ENCODE assay signal across 8 cellular contexts in the genomic region with DNA sequence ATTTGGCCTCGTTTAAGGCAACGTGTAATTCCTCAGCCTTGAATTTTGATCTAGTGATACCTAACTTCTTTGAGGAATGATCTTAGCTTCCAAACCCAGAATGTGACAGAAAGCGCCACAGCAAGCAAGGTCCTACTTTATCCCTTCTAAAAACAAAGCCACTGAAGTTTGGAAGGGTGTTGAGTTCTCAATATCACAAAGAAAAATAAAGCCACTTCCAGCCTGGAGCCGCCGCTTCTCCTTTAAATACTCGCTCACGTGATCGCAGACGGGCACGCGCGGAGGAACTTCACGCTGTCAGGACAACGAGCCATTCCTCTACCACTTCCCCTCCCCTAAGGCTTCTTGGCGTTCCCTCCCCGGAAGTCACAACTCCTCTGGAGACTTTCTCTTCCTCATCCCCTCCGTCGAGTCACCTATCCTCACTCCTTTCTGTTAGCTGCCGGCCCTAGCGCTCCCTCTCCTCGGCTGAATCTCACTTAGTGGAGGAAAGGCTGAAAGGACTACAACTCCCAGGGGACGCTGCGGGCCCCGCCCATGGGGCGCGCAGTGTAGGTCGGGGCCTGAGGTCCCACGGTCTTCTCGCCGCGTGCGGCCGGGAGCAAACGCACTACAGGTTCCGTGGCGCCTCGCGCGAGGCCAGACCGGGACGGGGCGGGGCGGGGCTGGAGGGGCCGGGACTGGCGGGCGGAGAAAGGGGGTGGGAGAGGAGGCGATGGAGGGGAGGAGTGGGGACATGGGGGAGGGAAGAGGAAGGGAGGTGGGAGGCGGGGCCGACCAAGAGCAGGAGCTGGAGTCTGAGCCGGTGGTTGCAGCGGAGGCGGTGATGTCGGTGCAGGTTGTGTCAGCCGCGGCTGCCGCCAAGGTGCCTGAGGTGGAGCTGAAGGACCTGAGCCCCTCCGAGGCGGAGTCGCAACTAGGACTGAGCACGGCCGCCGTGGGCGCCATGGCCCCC. TPM values are rescaled to one million over a fixed set of nuclear protein-coding genes. Genes with fewer than 3 reads are reported as not detected.
DNase-seq lines count a peak whose midpoint lies in the region; ATAC-seq and TF ChIP-seq lines count a peak whose summit lies in the region.

A gene (plus strand): TSS at position 780 of the 955 bp plus-strand sequence.

- H3K9me3 Mint-ChIP-seq in activated CD4-positive, alpha-beta T cell treated with anti-CD3 and anti-CD28 coated beads for 36 hours (ENCODE audit: low read depth), result no peaks in the 10 kb centered on the region

- H3K27ac ChIP-seq in BLaER1, result peak within 1 kb of the TSS; percentile 89

- peak within 1 kb of the TSS; percentile 88 for H3K4me2 ChIP-seq in BLaER1

- CTCF ChIA-PET in activated CD4-positive, alpha-beta T cell treated with anti-CD3 and anti-CD28 coated beads for 36 hours (lab: Charles Lee), result interaction anchor here (1.4 to 9.8 kb wide), 4 partner anchors 11 to 71 kb away, joined by 3 to 239 read pairs (median 78); no protein-coding TSS in a partner anchor

- peak within 1 kb of the TSS; percentile 89 for H3K4me3 ChIP-seq in BLaER1
- peak within 1 kb of the TSS; percentile 80 for H3K4me3 ChIP-seq in choroid plexus epithelial cell (ENCODE audit: low read depth, low read length)

- no peaks in the 10 kb centered on the region for H3K27me3 Mint-ChIP-seq in activated CD4-positive, alpha-beta T cell treated with anti-CD3 and anti-CD28 coated beads for 36 hours

- POLR2A ChIA-PET in activated CD4-positive, alpha-beta T cell treated with anti-CD3 and anti-CD28 coated beads for 36 hours (lab: Charles Lee), result interaction anchor here (0.6 to 1.7 kb wide), 2 partner anchors 14 to 751 kb away, joined by 3 read pairs; no protein-coding TSS in a partner anchor

- H4K20me1 ChIP-seq in BLaER1, result peaks cover 24% of the 10 kb centered on the region

- H3K9ac ChIP-seq in BLaER1, result peak within 1 kb of the TSS; percentile 81

- DNase-seq in NCI-H524 treated with DMSO at 0.1 percent for 48 hours (lab: John Stamatoyannopoulos, UW), result peak; percentile 84
- peak; percentile 99 for DNase-seq in activated CD4-positive, alpha-beta T cell treated with anti-CD3 and anti-CD28 coated beads for 36 hours
- peak; percentile 98 for DNase-seq in choroid plexus epithelial cell (ENCODE audit: low read depth)
- peak; percentile 99 for DNase-seq in kidney tubule cell (ENCODE audit: low spot score)
- DNase-seq in stimulated activated CD4-positive, alpha-beta T cell treated with anti-CD3 and anti-CD28 coated beads, Interleukin-1b, Interleukin-23, amount 100 ng/mL, for 1 hour (ENCODE audit: low read depth in 2 of 2), result peak; percentile 94 to 96

- peaks cover 30% of the 10 kb centered on the region for H3K4me1 Mint-ChIP-seq in activated CD4-positive, alpha-beta T cell treated with anti-CD3 and anti-CD28 coated beads for 36 hours

- no peaks in the 10 kb centered on the region for H3K9me3 ChIP-seq in BLaER1

- H3K4me1 ChIP-seq in BLaER1, result peaks cover 61% of the 10 kb centered on the region

- H3K27me3 ChIP-seq in BLaER1, result no peaks in the 10 kb centered on the region

- H3K4me3 Mint-ChIP-seq in activated CD4-positive, alpha-beta T cell treated with anti-CD3 and anti-CD28 coated beads for 36 hours, result peak within 1 kb of the TSS; percentile 83

- no peaks in the 10 kb centered on the region for H3K36me3 ChIP-seq in BLaER1

- H3K27ac Mint-ChIP-seq in activated CD4-positive, alpha-beta T cell treated with anti-CD3 and anti-CD28 coated beads for 36 hours, result peak within 1 kb of the TSS; percentile 95

- no peak for TF ChIP-seq CTCF in choroid plexus epithelial cell (conservative IDR thresholded peaks at IDR 0.05; ENCODE audit: low read depth, low read length)

- H3K36me3 Mint-ChIP-seq in activated CD4-positive, alpha-beta T cell treated with anti-CD3 and anti-CD28 coated beads for 36 hours (ENCODE audit: low read depth), result no peaks in the 10 kb centered on the region

- ATAC-seq in GM19324 (IDR thresholded peaks at IDR 0.05; ENCODE audit: low FRiP score, unreplicated experiment), result peak; percentile 92
- peak; percentile 84 for ATAC-seq in HG03460 (IDR thresholded peaks at IDR 0.05; ENCODE audit: unreplicated experiment)
- ATAC-seq in activated CD4-positive, alpha-beta T cell treated with anti-CD3 and anti-CD28 coated beads for 36 hours, result peak; percentile 93

- intact Hi-C loops in activated CD4-positive, alpha-beta T cell treated with anti-CD3 and anti-CD28 coated beads for 36 hours (cut with DNase I, micrococcal nuclease), result loop anchor here (1.0 to 10.0 kb wide), 20 partner anchors 47 to 1880 kb away; a partner anchor contains a TSS

RNA-seq across cellular contexts. Expression of the gene that starts here (rescaled TPM):
- total RNA-seq in activated CD4-positive, alpha-beta T cell treated with anti-CD3 and anti-CD28 coated beads for 36 hours, result 10 to 100 TPM; 14.1 to 14.9 TPM

Comparison
In these comparisons a context has a peak if more than half of its experiments do, and no peak if none do; other contexts are left out.
1. Peak in every context shown above with its lines: DNase-seq, ATAC-seq, H3K4me3 ChIP-seq and H3K27ac ChIP-seq.